16 cellular contexts compared by ENCODE assay signal in genomic region chr5:72172832-72173231, GRCh38.
DNase-seq lines count a peak whose midpoint lies in the region; ATAC-seq and FAIRE-seq lines count a peak whose summit lies in the region.
"Had no signal": no experiment of that assay in that cellular context is flagged by ENCODE, and none has a peak within 500 bp of the region (broad histone marks: within the 10 kb centered on the region; RNA-seq: fewer than 3 reads in every experiment).

No MANE protein-coding gene starts in this region.

- H3K4me1 ChIP-seq in small intestine (ENCODE audit: control insufficient read depth in 2 of 2, insufficient read depth in 1 of 2, low read depth in 1 of 2, low read length in 1 of 2), result no peaks in the 10 kb centered on the region

- WGBS in small intestine, 3 donors, result 20 to 65% (median 32%) methylated on average over 5 of the region's 5 CpGs

- H3K27me3 ChIP-seq in small intestine (ENCODE audit: control insufficient read depth in 2 of 2, insufficient read depth in 2 of 2, low read length in 2 of 2), result no peaks in the 10 kb centered on the region

- H3K4me3 ChIP-seq in small intestine (ENCODE audit: low read depth in 1 of 2, low read length in 2 of 2), result no peak overlapping the region
- H3K4me3 ChIP-seq: GM12878 had no signal

- DNase-seq in NCI-H146 (lab: John Stamatoyannopoulos, UW) (peak; percentile 56), SW480 (ENCODE audit: low spot score) (peak; percentile 29), left lobe of liver (ENCODE audit: low spot score) (no peak), small intestine (peak; percentile 82), NCI-H748 treated with DMSO at 0.1 percent for 48 hours (lab: John Stamatoyannopoulos, UW) (no peak), NCI-H2081 (lab: John Stamatoyannopoulos, UW) (no peak)
- DNase-seq: C1 segment of cervical spinal cord, DND-41, GDM1, KG1, NCI-H1092 treated with DMSO at 0.1 percent for 48 hours, NCI-H187 treated with DMSO at 0.1 percent for 48 hours, SHP77 had no signal

- FAIRE-seq in small intestine (lab: Jason Lieb, UNC), result no peak
- FAIRE-seq: H1 had no signal

- H3K9me3 ChIP-seq in small intestine (ENCODE audit: control insufficient read depth, low read depth), result no peaks in the 10 kb centered on the region

- H3K36me3 ChIP-seq in small intestine (ENCODE audit: control insufficient read depth in 2 of 2, insufficient read depth in 2 of 2, low read length in 2 of 2), result peaks cover 0 to 2% of the 10 kb centered on the region in 2 donors

- H3K27ac ChIP-seq in small intestine (ENCODE audit: low read depth in 1 of 2, low read length in 1 of 2), result no peak overlapping the region

- ATAC-seq in left lobe of liver (peak; percentile 61), GM21529 (IDR thresholded peaks at IDR 0.05; ENCODE audit: unreplicated experiment) (no peak)

Comparison
In these comparisons a context has a peak if more than half of its experiments do, and no peak if none do; other contexts are left out.
1. DNase-seq: peak in NCI-H146 (single experiment), SW480 (single experiment) and small intestine (single experiment); none in left lobe of liver (single experiment), NCI-H748 treated with DMSO at 0.1 percent for 48 hours (single experiment) and NCI-H2081 (0 of 2).